8 cellular contexts compared by ENCODE assay signal in genomic region chr3:141308588-141309218, GRCh38. TPM values are rescaled to one million over a fixed set of nuclear protein-coding genes. Genes with fewer than 3 reads are reported as not detected.
A peak's percentile ranks its signal among the peaks of the same experiment; 100 is the strongest.
DNase-seq lines count a peak whose midpoint lies in the region; ATAC-seq and TF ChIP-seq lines count a peak whose summit lies in the region.

No MANE protein-coding gene starts in this region.

- H3K4me1 Mint-ChIP-seq in T-cell = peaks cover 69 to 76% (median 71%) of the 10 kb centered on the region in 3 donors
- peaks cover 31% of the 10 kb centered on the region for H3K4me1 Mint-ChIP-seq in stimulated activated memory B cell treated with anti-CD40 and anti-IgM and Interleukin-4, amounts not matched to agents 10 μg/mL and 1 μg/mL and 100 μg/mL, for 72 hours

- DNase-seq in D341Med (ENCODE audit: low spot score) (peak; percentile 68), T-cell (no peak), left cardiac atrium (peak; percentile 59), stromal cell of bone marrow (ENCODE audit: low read depth) (peak; percentile 22), midbrain (lab: John Stamatoyannopoulos, UW) (no peak)

- POLR2A ChIA-PET in T-cell (lab: Charles Lee) = interaction anchor here in 1 of 2 donors (0.5 kb wide), 1 partner anchor 133 kb away, joined by 3 read pairs; no protein-coding TSS in a partner anchor

- H3K27ac Mint-ChIP-seq in T-cell = peak overlapping the region; percentile 95 to 96
- H3K27ac Mint-ChIP-seq in stimulated activated memory B cell treated with anti-CD40 and anti-IgM and Interleukin-4, amounts not matched to agents 10 μg/mL and 1 μg/mL and 100 μg/mL, for 72 hours = no peak overlapping the region

- TF ChIP-seq RAD21 in Ishikawa (IDR thresholded peaks at IDR 0.05; ENCODE audit: low read depth) = 0 out of 2 replicates have a peak, but pooled peaks have one; percentile 4

- H3K4me3 Mint-ChIP-seq in T-cell = peak overlapping the region in 1 of 3 donors; percentile 64
- H3K4me3 Mint-ChIP-seq in stimulated activated memory B cell treated with anti-CD40 and anti-IgM and Interleukin-4, amounts not matched to agents 10 μg/mL and 1 μg/mL and 100 μg/mL, for 72 hours = no peak overlapping the region

- CTCF ChIA-PET in T-cell (lab: Charles Lee) = interaction anchor here (0.6 to 8.0 kb wide), 4 partner anchors 93 to 839 kb away, joined by 3 to 67 read pairs (median 4); no protein-coding TSS in a partner anchor

- ATAC-seq in T-cell (replicated peaks in 1 of 4) = no peak
- no peak for ATAC-seq in left cardiac atrium
- no peak for ATAC-seq in HG03439 (IDR thresholded peaks at IDR 0.05; ENCODE audit: unreplicated experiment)
- no peak for ATAC-seq in stimulated activated memory B cell treated with anti-CD40 and anti-IgM and Interleukin-4, amounts not matched to agents 10 μg/mL and 1 μg/mL and 100 μg/mL, for 72 hours

- H3K9me3 Mint-ChIP-seq in T-cell = no peaks in the 10 kb centered on the region
- no peaks in the 10 kb centered on the region for H3K9me3 Mint-ChIP-seq in stimulated activated memory B cell treated with anti-CD40 and anti-IgM and Interleukin-4, amounts not matched to agents 10 μg/mL and 1 μg/mL and 100 μg/mL, for 72 hours

- intact Hi-C loops in left cardiac atrium (cut with DNase I) = no loop called here

- no peaks in the 10 kb centered on the region for H3K36me3 Mint-ChIP-seq in T-cell
- H3K36me3 Mint-ChIP-seq in stimulated activated memory B cell treated with anti-CD40 and anti-IgM and Interleukin-4, amounts not matched to agents 10 μg/mL and 1 μg/mL and 100 μg/mL, for 72 hours = no peaks in the 10 kb centered on the region

- no peaks in the 10 kb centered on the region for H3K27me3 Mint-ChIP-seq in T-cell
- no peaks in the 10 kb centered on the region for H3K27me3 Mint-ChIP-seq in stimulated activated memory B cell treated with anti-CD40 and anti-IgM and Interleukin-4, amounts not matched to agents 10 μg/mL and 1 μg/mL and 100 μg/mL, for 72 hours

- no peak for TF ChIP-seq EP300 in Ishikawa (IDR thresholded peaks at IDR 0.05; ENCODE audit: borderline replicate concordance)

TF ChIP-seq in Ishikawa, 13 proteins besides CTCF, POLR2A, EP300 and RAD21:
- TF ChIP-seq NFIC (IDR thresholded peaks at IDR 0.05) (no peak), USF1 (IDR thresholded peaks at IDR 0.05) (peak; percentile 69), CEBPB (IDR thresholded peaks at IDR 0.05) (no peak), MAX (IDR thresholded peaks at IDR 0.05) (no peak)
TF ChIP-seq in Ishikawa: peak in this region for 1.

RNA-seq across cellular contexts. Expression of gene ZBTB38, which starts 59.6 kb away (rescaled TPM):
- total RNA-seq in T-cell (10 to 100 TPM; 38.7 to 72.3 (median 58.2) TPM), left cardiac atrium (10 to 100 TPM; 62.9 to 72.6 TPM)

Comparison
In these comparisons a context has a peak if more than half of its experiments do, and no peak if none do; other contexts are left out.
1. DNase-seq: peak in D341Med (single experiment), left cardiac atrium (single experiment) and stromal cell of bone marrow (single experiment); none in T-cell (0 of 34) and midbrain (single experiment).